In the genomic region with DNA sequence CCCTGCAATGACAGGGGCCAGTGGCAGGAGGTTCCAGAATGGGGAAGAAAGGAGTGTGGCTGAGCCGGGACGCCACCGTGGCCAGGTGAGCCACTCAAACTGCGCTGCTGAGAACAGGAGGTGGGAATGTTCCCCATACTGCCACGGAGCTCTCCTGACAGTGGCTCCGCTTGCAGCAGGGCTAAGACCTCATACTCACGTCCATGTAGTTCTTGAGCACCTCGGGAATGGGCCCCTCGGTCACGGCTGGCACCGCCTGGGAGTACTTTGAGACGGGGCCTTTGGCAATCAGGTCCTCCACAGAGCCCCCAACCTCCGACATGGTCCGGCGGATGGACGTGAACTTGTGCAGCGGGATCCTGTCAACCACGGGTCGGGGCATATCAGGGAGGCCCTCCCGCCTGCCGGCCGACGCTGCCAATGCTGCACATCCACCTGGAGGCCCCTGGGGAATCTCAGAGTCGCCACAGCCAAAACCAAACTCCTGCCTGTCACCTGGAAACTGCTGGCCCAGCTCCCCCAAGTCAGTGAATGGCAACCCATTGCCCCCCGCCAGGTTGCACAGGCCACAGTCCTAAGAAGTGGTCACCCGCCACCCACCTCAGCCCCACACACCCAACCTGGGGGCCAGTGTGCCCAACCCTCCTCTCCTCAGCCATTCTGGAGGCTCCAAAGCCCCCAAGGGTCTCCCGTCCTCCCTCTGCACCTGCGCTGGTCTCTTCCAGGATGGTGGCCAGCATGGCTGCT, we compare ENCODE assay signal across 1 cellular context.
TF ChIP-seq lines count a peak whose summit lies in the region.

No MANE protein-coding gene starts in this region.

TF ChIP-seq in GM23338, 12 proteins besides CTCF, POLR2A, EP300 and RAD21 (continued from another document):
- TF ChIP-seq ZNF462 (CRISPR knock-in tag; IDR thresholded peaks at IDR 0.05) (no peak), EZH2phosphoT487 (IDR thresholded peaks at IDR 0.05; ENCODE audit: unreplicated experiment) (no peak), REST (IDR thresholded peaks at IDR 0.05; ENCODE audit: unreplicated experiment) (no peak), ZNF114 (CRISPR knock-in tag; IDR thresholded peaks at IDR 0.05) (no peak)
TF ChIP-seq in GM23338: peak in this region for 0.
